ENCODE assay signal across 13 cellular contexts in the genomic region with DNA sequence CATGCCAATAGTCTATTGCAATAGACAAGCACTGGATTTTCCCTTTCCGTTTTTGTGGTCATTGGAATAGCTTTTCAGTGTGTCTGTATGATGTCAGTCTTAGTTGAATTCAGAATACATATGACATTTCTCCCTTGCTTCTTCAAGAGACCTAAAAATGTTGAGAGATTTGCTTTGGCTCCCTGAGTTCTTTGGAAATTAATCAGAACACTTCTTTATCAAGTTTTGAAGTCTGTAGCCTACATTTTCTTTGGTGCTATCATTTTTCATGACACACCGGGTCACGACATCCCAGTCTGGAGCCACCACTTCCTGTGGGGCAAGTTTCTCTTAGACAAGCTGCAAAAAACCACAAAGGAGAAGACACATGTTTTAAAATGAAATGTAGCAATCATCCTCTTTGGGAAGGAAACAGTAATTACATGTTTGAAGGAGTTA.
A peak's percentile ranks its signal among the peaks of the same experiment; 100 is the strongest.
DNase-seq lines count a peak whose midpoint lies in the region; ATAC-seq and TF ChIP-seq lines count a peak whose summit lies in the region.
"Had no signal": no experiment of that assay in that cellular context is flagged by ENCODE, and none has a peak within 500 bp of the region (broad histone marks: within the 10 kb centered on the region; RNA-seq: fewer than 3 reads in every experiment).

No MANE protein-coding gene starts in this region.

- H3K9me3 Mint-ChIP-seq in natural killer cell, result no peaks in the 10 kb centered on the region
- H3K9me3 Mint-ChIP-seq: activated naive CD4-positive, alpha-beta T cell treated with anti-CD3 and anti-CD28 coated beads for 36 hours had no signal

- H3F3A ChIP-seq in MM.1S (ENCODE audit: insufficient read depth, low read length) (no peaks in the 10 kb centered on the region), PC-9 (ENCODE audit: insufficient read depth, low read depth) (no peaks in the 10 kb centered on the region)

- no peaks in the 10 kb centered on the region for H3K9me3 ChIP-seq in MM.1S (replicated peaks; ENCODE audit: insufficient read depth, low read length)
- H3K9me3 ChIP-seq in PC-9 (ENCODE audit: insufficient read depth, low read depth), result no peaks in the 10 kb centered on the region

- intact Hi-C loops in natural killer cell (cut with micrococcal nuclease) (no loop called here), PC-9 (cut with micrococcal nuclease; ENCODE audit: unreplicated experiment) (no loop called here)

- H2AFZ ChIP-seq in MM.1S (ENCODE audit: low read length) (no peak overlapping the region), PC-9 (no peak overlapping the region)

- no peaks in the 10 kb centered on the region for H3K27me3 ChIP-seq in MM.1S (replicated peaks; ENCODE audit: insufficient read depth, low read length)
- H3K27me3 ChIP-seq in PC-9 (ENCODE audit: insufficient read depth, low read depth), result peaks cover 37% of the 10 kb centered on the region

- TF ChIP-seq CTCF in MM.1S (IDR thresholded peaks at IDR 0.05; ENCODE audit: low read length), result no peak
- no peak for TF ChIP-seq CTCF in natural killer cell (IDR thresholded peaks at IDR 0.05)
- no peak for TF ChIP-seq CTCF in PC-9 (conservative IDR thresholded peaks at IDR 0.05)

- H3K27ac Mint-ChIP-seq in natural killer cell, result no peak overlapping the region
- H3K27ac Mint-ChIP-seq: activated naive CD4-positive, alpha-beta T cell treated with anti-CD3 and anti-CD28 coated beads for 36 hours had no signal

- no peaks in the 10 kb centered on the region for H3K79me2 ChIP-seq in MM.1S (ENCODE audit: low read length)
- H3K79me2 ChIP-seq in PC-9 (ENCODE audit: low read depth), result no peaks in the 10 kb centered on the region

- no peaks in the 10 kb centered on the region for H3K9me2 ChIP-seq in MM.1S (replicated peaks; ENCODE audit: insufficient read depth, low read length)
- no peaks in the 10 kb centered on the region for H3K9me2 ChIP-seq in PC-9 (ENCODE audit: insufficient read depth)

- H3K4me3 ChIP-seq in MM.1S (ENCODE audit: low read length), result no peak overlapping the region
- no peak overlapping the region for H3K4me3 ChIP-seq in PC-9

- ATAC-seq in GM21526 (IDR thresholded peaks at IDR 0.05; ENCODE audit: low FRiP score, unreplicated experiment) (no peak), natural killer cell (no peak), left lobe of liver (no peak)

- H3K36me3 ChIP-seq in MM.1S (replicated peaks; ENCODE audit: insufficient read depth, low read length) (no peaks in the 10 kb centered on the region), PC-9 (ENCODE audit: low read depth) (no peaks in the 10 kb centered on the region)

- H3K27me3 Mint-ChIP-seq in natural killer cell (ENCODE audit: low read depth in 2 of 2), result no peaks in the 10 kb centered on the region

- BruUV-seq in PC-9 (replicated peaks; lab: Mats Ljungman, UMichigan), result no TSS peak

- CTCF ChIA-PET in PC-9 (lab: Charles Lee), result no interaction called here

- no peak overlapping the region for H3K4me3 Mint-ChIP-seq in natural killer cell
- H3K4me3 Mint-ChIP-seq: activated naive CD4-positive, alpha-beta T cell treated with anti-CD3 and anti-CD28 coated beads for 36 hours had no signal

- H3K4me1 ChIP-seq in MM.1S (ENCODE audit: low read length), result peaks cover 8% of the 10 kb centered on the region; the same call in 1 of the 2 replicates
- no peaks in the 10 kb centered on the region for H3K4me1 ChIP-seq in PC-9 (replicated peaks; ENCODE audit: insufficient read depth)

- H3K4me2 ChIP-seq in MM.1S (ENCODE audit: low read depth, low read length), result 0 out of 2 replicates have a peak overlapping the region, but pooled peaks have one; percentile 5
- no peak overlapping the region for H3K4me2 ChIP-seq in PC-9

- no peaks in the 10 kb centered on the region for H3K4me1 Mint-ChIP-seq in natural killer cell

- H3K36me3 Mint-ChIP-seq in natural killer cell, result no peaks in the 10 kb centered on the region

- H4K20me1 ChIP-seq in MM.1S (ENCODE audit: insufficient read depth, low read length) (no peaks in the 10 kb centered on the region), PC-9 (ENCODE audit: insufficient read depth) (0 out of 2 replicates have a peak, but pooled peaks cover 3% of the 10 kb centered on the region)

- H3K9ac ChIP-seq in MM.1S (ENCODE audit: low read length), result no peak overlapping the region

- DNase-seq in EH (ENCODE audit: low read depth) (peak; percentile 94), MM.1S (peak; percentile 41), amniotic stem cell (lab: John Stamatoyannopoulos, UW) (peak; percentile 39), non-pigmented ciliary epithelial cell (ENCODE audit: low read depth) (peak; percentile 75), natural killer cell (no peak), left lobe of liver (ENCODE audit: low spot score) (no peak), PC-9 (no peak)
- DNase-seq: activated CD4-positive, alpha-beta T cell treated with anti-CD3 and anti-CD28 coated beads for 1 hour; activated naive CD4-positive, alpha-beta T cell treated with anti-CD3 and anti-CD28 coated beads for 36 hours; hippocampal formation; midbrain; SHP77 treated with DMSO at 0.1 percent for 48 hours had no signal

- no peak overlapping the region for H3K27ac ChIP-seq in MM.1S (ENCODE audit: low read length)
- no peak overlapping the region for H3K27ac ChIP-seq in PC-9

- POLR2A ChIA-PET in PC-9 (lab: Charles Lee; ENCODE audit: unreplicated experiment), result no interaction called here

Comparison
In these comparisons a context has a peak if more than half of its experiments do, and no peak if none do; other contexts are left out.
1. DNase-seq: peak in EH (single experiment), MM.1S (single experiment), amniotic stem cell (single experiment) and non-pigmented ciliary epithelial cell (single experiment); none in natural killer cell (single experiment), left lobe of liver (single experiment) and PC-9 (0 of 2).